In the genomic region with DNA sequence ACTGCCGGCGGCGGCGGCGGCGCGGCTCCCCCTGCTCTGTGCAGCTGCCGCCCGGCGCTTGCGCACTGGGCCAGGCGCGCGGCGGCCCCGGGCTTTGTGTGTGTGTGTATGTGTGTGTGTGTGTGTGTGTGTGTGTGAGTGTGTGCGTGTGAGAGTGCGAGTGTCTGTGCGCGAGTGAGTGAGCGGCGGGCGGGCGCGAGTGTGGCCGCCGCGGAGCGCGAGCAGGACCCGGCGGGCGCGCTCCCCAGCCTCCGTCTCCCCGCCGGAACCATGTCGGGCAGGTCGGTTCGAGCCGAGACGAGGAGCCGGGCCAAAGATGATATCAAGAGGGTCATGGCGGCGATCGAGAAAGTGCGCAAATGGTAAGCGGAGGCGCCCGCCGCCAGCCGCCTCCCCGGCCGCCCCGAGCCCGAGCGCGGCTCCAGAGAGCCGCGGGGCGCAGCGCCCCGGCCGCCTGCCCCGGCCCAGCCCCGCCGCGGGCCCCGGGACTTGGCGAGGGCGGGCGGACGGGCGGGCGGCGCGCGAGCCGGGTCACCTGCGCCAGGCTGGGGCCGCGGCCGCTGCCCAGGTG, we compare ENCODE assay signal across 8 cellular contexts. TPM values are rescaled to one million over a fixed set of nuclear protein-coding genes. Genes with fewer than 3 reads are reported as not detected.
DNase-seq lines count a peak whose midpoint lies in the region; ATAC-seq, FAIRE-seq and TF ChIP-seq lines count a peak whose summit lies in the region.

A gene (plus strand): TSS at position 63 of the 571 bp plus-strand sequence. CDS start 208 bp downstream, at position 271.

- BruUV-seq in GM12878 (replicated peaks; lab: Mats Ljungman, UMichigan), result no TSS peak

- in situ Hi-C loops in GM12878 (cut with MboI), result no loop called here

- no peak within 1 kb of the TSS for H3K27ac ChIP-seq in GM12878 (ENCODE audit: control insufficient read depth, insufficient read depth)

- no peak for TF ChIP-seq RAD21 in GM12878 (IDR thresholded peaks at IDR 0.05; ENCODE audit: insufficient read depth, low read depth, low read length)

- TF ChIP-seq CTCF in GM10266 (IDR thresholded peaks at IDR 0.05; ENCODE audit: control insufficient read depth, insufficient read depth, low read depth, missing control alignments) (no peak), GM12878 (IDR thresholded peaks at IDR 0.05 in 2 of 3, conservative IDR thresholded peaks at IDR 0.05 in 1 of 3; ENCODE audit: control insufficient read depth in 2 of 3, extremely low read depth in 1 of 3, insufficient read depth in 1 of 3, low read depth in 3 of 3, low read length in 3 of 3) (no peak)

- SMC1A ChIA-PET in GM12878 (lab: Charles Lee; ENCODE audit: uncharacterized antibody, unreplicated experiment), result no interaction called here

- DNase-seq in GM10266 (ENCODE audit: extremely low spot score) (peak; percentile 88), MG63 (peak; percentile 55), T-helper 1 cell (peak in 3 of 5 donors; percentile 27 to 73 (median 42)), GM12878 (ENCODE audit: low read depth, low spot score) (no peak), hypothalamus (lab: John Stamatoyannopoulos, UW) (peak in 49 of 51 donors; percentile 10 to 88 (median 63)), renal cortical epithelial cell (ENCODE audit: low read depth) (no peak)

- ATAC-seq in GM12878 (peak; percentile 67), HG03520 (IDR thresholded peaks at IDR 0.05; ENCODE audit: unreplicated experiment) (no peak), HG02970 (IDR thresholded peaks at IDR 0.05; ENCODE audit: low FRiP score, unreplicated experiment) (no peak)

- H3K4me3 ChIP-seq in MG63, result peak within 1 kb of the TSS; percentile 54
- H3K4me3 ChIP-seq in GM12878, result peak within 1 kb of the TSS; percentile 67; the same call in 1 of the 2 replicates

- H4K20me1 ChIP-seq in GM12878 (ENCODE audit: control insufficient read depth, insufficient read depth), result no peaks in the 10 kb centered on the region; the same call in 1 of the 2 replicates

- intact Hi-C loops in GM12878 (cut with micrococcal nuclease; ENCODE audit: unreplicated experiment), result no loop called here

- H3K36me3 ChIP-seq in MG63 (no peaks in the 10 kb centered on the region), GM12878 (ENCODE audit: control insufficient read depth in 2 of 2, insufficient read depth in 2 of 2, low read length in 1 of 2) (no peaks in the 10 kb centered on the region)

- peak within 1 kb of the TSS; percentile 51 for H2AFZ ChIP-seq in GM12878 (ENCODE audit: control insufficient read depth, low read depth, low read length)

- H3K79me2 ChIP-seq in GM12878 (ENCODE audit: control insufficient read depth, insufficient read depth, low read length), result no peaks in the 10 kb centered on the region

- H3K4me1 ChIP-seq in GM12878 (ENCODE audit: control insufficient read depth, insufficient read depth, low read length), result peaks cover 19% of the 10 kb centered on the region

- no peak for FAIRE-seq in GM12878 (lab: Jason Lieb, UNC)

- CTCF ChIA-PET in GM12878 (lab: Yijun Ruan, JAX), result no interaction called here

- H3K27me3 ChIP-seq in MG63 (no peaks in the 10 kb centered on the region), GM12878 (replicated peaks in 1 of 2; ENCODE audit: control insufficient read depth in 2 of 2, insufficient read depth in 2 of 2, low read length in 1 of 2) (peaks cover 3 to 17% of the 10 kb centered on the region in 2 experiments)

- 2% methylated on average over 54 of the region's 83 CpGs for WGBS in GM12878 (ENCODE audit: insufficient coverage, insufficient replicate concordance, low lambda C conversion rate, missing lambda C conversion rate)

- TF ChIP-seq POLR2A in GM12878 (IDR thresholded peaks at IDR 0.05; ENCODE audit: low read depth, low read length), result peak; percentile 32

- POLR2A ChIA-PET in GM12878 (lab: Charles Lee), result interaction anchor here (2.6 kb wide), 1 partner anchor 30 kb away, joined by 9 read pairs; no protein-coding TSS in a partner anchor

- H3K4me2 ChIP-seq in GM12878 (ENCODE audit: control insufficient read depth, insufficient read depth), result peak within 1 kb of the TSS; percentile 89

- TF ChIP-seq EP300 in GM12878 (IDR thresholded peaks at IDR 0.05; ENCODE audit: borderline replicate concordance in 1 of 2, control insufficient read depth in 1 of 2, low read depth in 2 of 2, low read length in 2 of 2), result no peak

- RAD21 ChIA-PET in GM12878 (lab: Charles Lee; ENCODE audit: unreplicated experiment), result no interaction called here

- 0 out of 2 replicates have a peak, but pooled peaks cover 2% of the 10 kb centered on the region for H3K9me3 ChIP-seq in MG63
- H3K9me3 ChIP-seq in GM12878 (replicated peaks; ENCODE audit: control insufficient read depth, insufficient read depth, low read length), result peaks cover 5% of the 10 kb centered on the region

- peak within 1 kb of the TSS; percentile 36 for H3K9ac ChIP-seq in GM12878 (ENCODE audit: control insufficient read depth, insufficient read depth, low read length)

TF ChIP-seq in GM12878, 131 proteins besides CTCF, POLR2A, EP300 and RAD21 (continues in another document):
- TF ChIP-seq PML (IDR thresholded peaks at IDR 0.05; ENCODE audit: low read length) (no peak), IKZF1 (conservative IDR thresholded peaks at IDR 0.05) (peak; percentile 59), HDAC2 (IDR thresholded peaks at IDR 0.05) (no peak), NR2C1 (IDR thresholded peaks at IDR 0.05) (no peak), CREB1 (IDR thresholded peaks at IDR 0.05; ENCODE audit: low read depth) (peak; percentile 31; the same call in 1 of the 2 replicates), RELA (IDR thresholded peaks at IDR 0.05; ENCODE audit: borderline replicate concordance, partially characterized antibody) (no peak), RB1 (IDR thresholded peaks at IDR 0.05; ENCODE audit: borderline replicate concordance) (no peak; the same call in 1 of the 2 replicates), SUZ12 (IDR thresholded peaks at IDR 0.05; ENCODE audit: unreplicated experiment) (no peak), FOS (IDR thresholded peaks at IDR 0.05; ENCODE audit: borderline replicate concordance, extremely low read depth, insufficient read length) (no peak), MYB (IDR thresholded peaks at IDR 0.05; ENCODE audit: borderline replicate concordance, low read depth, low read length) (no peak)
- TF ChIP-seq, protein P1, sequence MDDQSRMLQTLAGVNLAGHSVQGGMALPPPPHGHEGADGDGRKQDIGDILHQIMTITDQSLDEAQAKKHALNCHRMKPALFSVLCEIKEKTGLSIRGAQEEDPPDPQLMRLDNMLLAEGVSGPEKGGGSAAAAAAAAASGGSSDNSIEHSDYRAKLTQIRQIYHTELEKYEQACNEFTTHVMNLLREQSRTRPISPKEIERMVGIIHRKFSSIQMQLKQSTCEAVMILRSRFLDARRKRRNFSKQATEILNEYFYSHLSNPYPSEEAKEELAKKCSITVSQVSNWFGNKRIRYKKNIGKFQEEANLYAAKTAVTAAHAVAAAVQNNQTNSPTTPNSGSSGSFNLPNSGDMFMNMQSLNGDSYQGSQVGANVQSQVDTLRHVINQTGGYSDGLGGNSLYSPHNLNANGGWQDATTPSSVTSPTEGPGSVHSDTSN (IDR thresholded peaks at IDR 0.05; ENCODE audit: insufficient replicate concordance, low read depth, low read length), result no peak
- TF ChIP-seq, protein P2, sequence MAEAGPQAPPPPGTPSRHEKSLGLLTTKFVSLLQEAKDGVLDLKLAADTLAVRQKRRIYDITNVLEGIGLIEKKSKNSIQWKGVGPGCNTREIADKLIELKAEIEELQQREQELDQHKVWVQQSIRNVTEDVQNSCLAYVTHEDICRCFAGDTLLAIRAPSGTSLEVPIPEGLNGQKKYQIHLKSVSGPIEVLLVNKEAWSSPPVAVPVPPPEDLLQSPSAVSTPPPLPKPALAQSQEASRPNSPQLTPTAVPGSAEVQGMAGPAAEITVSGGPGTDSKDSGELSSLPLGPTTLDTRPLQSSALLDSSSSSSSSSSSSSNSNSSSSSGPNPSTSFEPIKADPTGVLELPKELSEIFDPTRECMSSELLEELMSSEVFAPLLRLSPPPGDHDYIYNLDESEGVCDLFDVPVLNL (IDR thresholded peaks at IDR 0.05; ENCODE audit: low read depth, low read length), result no peak

RNA-seq across cellular contexts. Expression of the gene that starts here (rescaled TPM):
- 1.8 and 2.4 TPM in 2 replicates for total RNA-seq in MG63 (2014; rRNA removed; shearing (Covaris generic); ENCODE audit: low replicate concordance)
- 11.6 and 13.4 TPM in 2 replicates for total RNA-seq in GM12878 (2013; cell fraction: nucleolus; rRNA removed)
- total RNA-seq in GM12878 (2014; rRNA removed) (12.4 and 14.1 TPM in 2 replicates), GM12878 (2014; rRNA removed; fragmentation: Illumina TruSeq; extraction: Trizol) (8.8 and 9.6 TPM in 2 replicates), GM12878 (2021) (13.8 and 17.2 TPM in 2 replicates), renal cortical epithelial cell (9.7 and 24.8 TPM in 2 replicates)
- 2.3 TPM for polyA plus RNA-seq in GM12878 (2011; ENCODE audit: low read depth)
- polyA plus RNA-seq in GM12878 (2011; rRNA removed) (1.3 TPM in 2 replicates), GM12878 (2014; fragmentation: Illumina TruSeq; extraction: Trizol) (9.4 and 11.8 TPM in 2 replicates), GM12878 (2014; fragmentation: Nextera tagmentation; extraction: Ambion mirVana) (under 1 TPM; 0.37 to 0.69 TPM), GM12878 (2014; rRNA removed) (13.7 and 14.6 TPM in 2 replicates), GM12878 (2016; fragmentation: Nextera tagmentation; extraction: Ambion mirVana) (10 to 100 TPM; 11.6 to 11.9 TPM)
- polyA plus RNA-seq in GM12878 (2011; cell fraction: cytosol; rRNA removed), result 1.9 and 2.0 TPM in 2 replicates
- polyA plus RNA-seq in GM12878 (2011; cell fraction: nucleus; rRNA removed), result 2.1 and 2.7 TPM in 2 replicates
- 5.7 and 6.4 TPM in 2 replicates for polyA plus RNA-seq in GM12878 (2012)
- 0.59 and 1.3 TPM in 2 replicates for polyA minus RNA-seq in GM12878 (2011; rRNA and poly(A)+ RNA removed)
- 0.40 and 1.1 TPM in 2 replicates for polyA minus RNA-seq in GM12878 (2011; cell fraction: cytosol; rRNA and poly(A)+ RNA removed)
- 0.60 and 0.67 TPM in 2 replicates for polyA minus RNA-seq in GM12878 (2011; cell fraction: nucleus; rRNA and poly(A)+ RNA removed)

Comparison
In these comparisons a context has a peak if more than half of its experiments do, and no peak if none do; other contexts are left out.
1. DNase-seq: peak in GM10266 (single experiment), MG63 (single experiment), T-helper 1 cell (3 of 5) and hypothalamus (49 of 51); none in GM12878 (single experiment) and renal cortical epithelial cell (single experiment).